8 cellular contexts compared by ENCODE assay signal in the genomic region with DNA sequence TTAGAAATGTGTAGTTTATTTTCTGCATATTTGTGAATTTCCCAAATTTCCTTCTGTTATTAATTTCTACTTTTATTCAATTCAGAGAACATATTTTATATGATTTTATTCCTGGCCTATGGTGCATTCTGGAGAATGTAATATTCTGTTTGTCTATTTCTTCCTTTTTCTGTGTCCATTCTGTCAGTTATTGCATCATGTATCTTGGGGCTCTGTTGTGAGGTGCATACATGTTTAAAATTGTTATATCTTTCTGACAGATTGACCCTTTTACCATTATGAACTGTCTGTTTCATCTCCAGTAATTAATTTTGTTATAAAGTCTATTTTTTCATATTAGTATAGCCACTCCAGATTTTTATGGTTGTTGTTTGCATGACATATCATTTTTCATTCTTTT.
"Had no signal": no experiment of that assay in that cellular context is flagged by ENCODE, and none has a peak within 500 bp of the region (broad histone marks: within the 10 kb centered on the region; RNA-seq: fewer than 3 reads in every experiment).

No MANE protein-coding gene starts in this region.

- FAIRE-seq: G401.6, GM12878, GM12891, GM12892, GM18507, GM19239 had no signal

- ATAC-seq: GM12878 had no signal

- H3K4me3 ChIP-seq: GM12878 had no signal

- DNase-seq: GDM1, GF-D8 had no signal
